In the genomic region with DNA sequence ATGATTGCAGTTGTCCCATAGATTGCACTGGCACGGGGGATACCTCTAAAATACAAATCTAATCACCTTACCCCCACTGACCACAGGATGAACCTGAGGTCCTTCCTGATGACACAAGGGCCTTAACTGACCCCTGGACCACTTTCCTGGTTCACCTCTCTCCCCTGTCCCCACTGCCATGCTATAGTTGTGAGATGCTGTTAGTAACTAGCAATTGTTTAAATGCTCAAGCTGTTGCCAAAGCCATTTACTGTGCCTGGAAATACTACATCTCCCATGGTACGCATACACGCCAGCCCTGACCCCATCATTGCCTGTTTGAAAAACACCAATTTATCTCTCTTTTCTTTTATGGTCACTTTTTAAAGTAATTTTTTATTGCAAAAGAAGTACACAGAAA, we compare ENCODE assay signal across 22 cellular contexts. TPM values are rescaled to one million over a fixed set of nuclear protein-coding genes. Genes with fewer than 3 reads are reported as not detected.
"Had no signal": no experiment of that assay in that cellular context is flagged by ENCODE, and none has a peak within 500 bp of the region (broad histone marks: within the 10 kb centered on the region; RNA-seq: fewer than 3 reads in every experiment).

No MANE protein-coding gene starts in this region.

- H3K4me3 Mint-ChIP-seq: endodermal cell, neural crest cell, T-helper 17 cell had no signal

- DNase-seq: activated CD4-positive, alpha-beta T cell treated with anti-CD3 and anti-CD28 coated beads for 48 hours; activated CD4-positive, CD25-positive, alpha-beta regulatory T cell; activated CD8-positive, alpha-beta memory T cell treated with anti-CD3 and anti-CD28 coated beads for 24 hours; activated CD8-positive, alpha-beta memory T cell treated with anti-CD3 and anti-CD28 coated beads, Interleukin-2, amount 50 U/mL, for 4 hours; cerebellar nuclear complex; endodermal cell; esophagus squamous epithelium; hypothalamus; left ventricle myocardium inferior; naive thymus-derived CD4-positive, alpha-beta T cell; occipital lobe; posterior cingulate gyrus; right lobe of liver; stimulated activated naive CD4-positive, alpha-beta T cell treated with Interleukin-2 at 50 U/mL for 16 hours; T-helper 17 cell had no signal

- H3K27ac Mint-ChIP-seq: endodermal cell; naive thymus-derived CD4-positive, alpha-beta T cell; T-helper 17 cell had no signal

- H3K27ac ChIP-seq: coronary artery, esophagus squamous epithelium, gastroesophageal sphincter, left ventricle myocardium inferior, right lobe of liver, skin epidermis, suprapubic skin, tibial nerve had no signal

- H3K9me3 Mint-ChIP-seq: endodermal cell; naive thymus-derived CD4-positive, alpha-beta T cell; neural crest cell had no signal

- H3K9me3 ChIP-seq: esophagus squamous epithelium, gastroesophageal sphincter, left ventricle myocardium inferior, right lobe of liver, suprapubic skin, tibial nerve had no signal

- H3K4me1 Mint-ChIP-seq: neural crest cell had no signal

- H3K4me1 ChIP-seq: esophagus squamous epithelium, gastroesophageal sphincter, left ventricle myocardium inferior, right lobe of liver, suprapubic skin, tibial nerve had no signal

- H3K27me3 Mint-ChIP-seq: naive thymus-derived CD4-positive, alpha-beta T cell had no signal

- H3K4me3 ChIP-seq: coronary artery, esophagus squamous epithelium, gastroesophageal sphincter, left ventricle myocardium inferior, right lobe of liver, skin epidermis, suprapubic skin, tibial nerve had no signal

- ATAC-seq: gastroesophageal sphincter; naive thymus-derived CD4-positive, alpha-beta T cell; right lobe of liver; T-helper 17 cell had no signal

- H3K36me3 ChIP-seq: esophagus squamous epithelium, gastroesophageal sphincter, left ventricle myocardium inferior, right lobe of liver, suprapubic skin, tibial nerve had no signal

- H3K36me3 Mint-ChIP-seq: naive thymus-derived CD4-positive, alpha-beta T cell had no signal

RNA-seq across cellular contexts. Expression of a gene that starts 29.1 kb away (rescaled TPM):
- total RNA-seq: esophagus squamous epithelium; gastroesophageal sphincter; lung microvascular endothelial cell; naive thymus-derived CD4-positive, alpha-beta T cell; right lobe of liver; suprapubic skin; T-helper 17 cell; tibial nerve had no signal
